ENCODE assay signal across 17 cellular contexts in the genomic region with DNA sequence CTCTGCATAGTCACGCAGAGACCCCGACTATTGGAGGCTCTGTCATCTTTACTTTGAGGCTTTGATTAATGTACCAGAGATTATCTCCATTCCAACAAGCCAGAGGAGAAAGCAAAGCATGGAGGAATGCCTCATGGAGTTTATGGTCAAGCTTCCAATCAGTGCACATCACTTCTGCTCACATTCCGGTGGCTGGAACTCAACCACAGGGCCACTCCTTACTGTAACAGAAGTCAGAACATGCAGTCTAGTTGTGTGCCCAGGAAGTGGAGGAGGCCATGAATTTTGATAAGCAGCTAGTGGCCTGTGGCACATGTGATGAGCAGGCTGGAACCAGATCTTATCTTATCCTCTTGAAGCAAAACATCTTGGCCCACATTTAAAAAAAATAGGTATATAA.
DNase-seq lines count a peak whose midpoint lies in the region; TF ChIP-seq lines count a peak whose summit lies in the region.
"Had no signal": no experiment of that assay in that cellular context is flagged by ENCODE, and none has a peak within 500 bp of the region (broad histone marks: within the 10 kb centered on the region; RNA-seq: fewer than 3 reads in every experiment).

No MANE protein-coding gene starts in this region.

- intact Hi-C loops in PC-9 (cut with micrococcal nuclease; ENCODE audit: unreplicated experiment) = no loop called here

- H3K27me3 ChIP-seq in PC-9 (ENCODE audit: insufficient read depth, low read depth) = no peaks in the 10 kb centered on the region
- H3K27me3 ChIP-seq: ascending aorta, tibial artery had no signal

- H3K27ac ChIP-seq in PC-9 (no peak overlapping the region), epithelial cell of prostate (no peak overlapping the region)
- H3K27ac ChIP-seq: ascending aorta, tibial artery had no signal

- H3F3A ChIP-seq in PC-9 (ENCODE audit: insufficient read depth, low read depth) = no peaks in the 10 kb centered on the region

- POLR2A ChIA-PET in PC-9 (lab: Charles Lee; ENCODE audit: unreplicated experiment) = no interaction called here

- H3K9me2 ChIP-seq in PC-9 (ENCODE audit: insufficient read depth) = peaks cover 6% of the 10 kb centered on the region; the same call in 1 of the 2 replicates

- no peak overlapping the region for H3K4me2 ChIP-seq in PC-9

- no peaks in the 10 kb centered on the region for H3K36me3 ChIP-seq in PC-9 (ENCODE audit: low read depth)
- H3K36me3 ChIP-seq: ascending aorta, tibial artery had no signal

- H2AFZ ChIP-seq in PC-9 = no peak overlapping the region

- H3K4me3 ChIP-seq in PC-9 = no peak overlapping the region
- H3K4me3 ChIP-seq: ascending aorta, tibial artery had no signal

- no peaks in the 10 kb centered on the region for H3K4me1 ChIP-seq in PC-9 (replicated peaks; ENCODE audit: insufficient read depth)
- H3K4me1 ChIP-seq: ascending aorta, tibial artery had no signal

- DNase-seq in GM04503 (ENCODE audit: low read depth) = peak; percentile 42
- peak; percentile 2 to 40 for DNase-seq in PC-9
- DNase-seq in epithelial cell of prostate (ENCODE audit: low read depth, low spot score) = peak; percentile 45
- peak; percentile 95 for DNase-seq in non-pigmented ciliary epithelial cell (ENCODE audit: low read depth)
- DNase-seq in activated CD8-positive, alpha-beta memory T cell treated with anti-CD3 and anti-CD28 coated beads, Interleukin-2, amount 50 U/mL, for 4 hours = no peak
- DNase-seq in cerebellum (ENCODE audit: low spot score) = no peak
- DNase-seq in activated CD4-positive, alpha-beta T cell treated with anti-CD3 and anti-CD28 coated beads for 4 hours = no peak
- DNase-seq in NCI-H1694 (lab: John Stamatoyannopoulos, UW) = no peak
- DNase-seq: activated CD8-positive, alpha-beta memory T cell treated with anti-CD3 and anti-CD28 coated beads for 24 hours; activated effector memory CD4-positive, alpha-beta T cell treated with Interleukin-2 at 50 U/mL for 16 hours; CD4-positive, alpha-beta T cell; left ventricle myocardium superior; NCI-H1436 treated with DMSO at 0.1 percent for 48 hours; right cardiac atrium; stimulated activated CD4-positive, alpha-beta T cell treated with anti-CD3 and anti-CD28 coated beads, Interleukin-2, amount 100 ng/mL, for 48 hours; tibial artery had no signal

- no peaks in the 10 kb centered on the region for H4K20me1 ChIP-seq in PC-9 (ENCODE audit: insufficient read depth)

- BruUV-seq in PC-9 (replicated peaks; lab: Mats Ljungman, UMichigan) = no TSS peak

- no peaks in the 10 kb centered on the region for H3K79me2 ChIP-seq in PC-9 (ENCODE audit: low read depth)

- H3K9me3 ChIP-seq in PC-9 (ENCODE audit: insufficient read depth, low read depth) = no peaks in the 10 kb centered on the region
- H3K9me3 ChIP-seq: ascending aorta, tibial artery had no signal

- CTCF ChIA-PET in PC-9 (lab: Charles Lee) = no interaction called here

- no peak for TF ChIP-seq CTCF in PC-9 (conservative IDR thresholded peaks at IDR 0.05)

Comparison
In these comparisons a context has a peak if more than half of its experiments do, and no peak if none do; other contexts are left out.
1. DNase-seq: peak in GM04503 (single experiment), PC-9 (2 of 2), epithelial cell of prostate (single experiment) and non-pigmented ciliary epithelial cell (single experiment); none in activated CD8-positive, alpha-beta memory T cell treated with anti-CD3 and anti-CD28 coated beads, Interleukin-2, amount 50 U/mL, for 4 hours (single experiment), cerebellum (single experiment), activated CD4-positive, alpha-beta T cell treated with anti-CD3 and anti-CD28 coated beads for 4 hours (0 of 2) and NCI-H1694 (single experiment).